ENCODE assay signal across 1 cellular context in the genomic region with DNA sequence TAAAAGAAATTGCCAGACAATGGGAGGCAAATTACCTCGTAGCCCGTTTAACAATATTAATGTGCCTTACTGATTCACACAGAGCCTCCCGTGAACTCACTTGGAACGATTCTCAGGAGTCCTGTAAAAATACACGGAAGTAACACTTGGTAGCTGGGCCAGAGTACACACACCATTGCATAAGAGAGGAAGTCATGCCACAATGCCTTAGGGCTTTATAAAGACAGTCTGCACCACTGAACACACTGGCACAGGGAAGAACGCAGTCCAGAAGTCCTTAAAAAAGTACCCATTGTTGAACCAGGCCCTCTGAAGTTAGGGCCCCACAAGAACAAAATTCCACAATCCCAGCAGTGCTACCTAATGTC.
A peak's percentile ranks its signal among the peaks of the same experiment; 100 is the strongest.
TF ChIP-seq lines count a peak whose summit lies in the region.

No MANE protein-coding gene starts in this region.

TF ChIP-seq in A549, 52 proteins besides CTCF, POLR2A, EP300 and RAD21 (continued from another document):
- TF ChIP-seq, protein P1, sequence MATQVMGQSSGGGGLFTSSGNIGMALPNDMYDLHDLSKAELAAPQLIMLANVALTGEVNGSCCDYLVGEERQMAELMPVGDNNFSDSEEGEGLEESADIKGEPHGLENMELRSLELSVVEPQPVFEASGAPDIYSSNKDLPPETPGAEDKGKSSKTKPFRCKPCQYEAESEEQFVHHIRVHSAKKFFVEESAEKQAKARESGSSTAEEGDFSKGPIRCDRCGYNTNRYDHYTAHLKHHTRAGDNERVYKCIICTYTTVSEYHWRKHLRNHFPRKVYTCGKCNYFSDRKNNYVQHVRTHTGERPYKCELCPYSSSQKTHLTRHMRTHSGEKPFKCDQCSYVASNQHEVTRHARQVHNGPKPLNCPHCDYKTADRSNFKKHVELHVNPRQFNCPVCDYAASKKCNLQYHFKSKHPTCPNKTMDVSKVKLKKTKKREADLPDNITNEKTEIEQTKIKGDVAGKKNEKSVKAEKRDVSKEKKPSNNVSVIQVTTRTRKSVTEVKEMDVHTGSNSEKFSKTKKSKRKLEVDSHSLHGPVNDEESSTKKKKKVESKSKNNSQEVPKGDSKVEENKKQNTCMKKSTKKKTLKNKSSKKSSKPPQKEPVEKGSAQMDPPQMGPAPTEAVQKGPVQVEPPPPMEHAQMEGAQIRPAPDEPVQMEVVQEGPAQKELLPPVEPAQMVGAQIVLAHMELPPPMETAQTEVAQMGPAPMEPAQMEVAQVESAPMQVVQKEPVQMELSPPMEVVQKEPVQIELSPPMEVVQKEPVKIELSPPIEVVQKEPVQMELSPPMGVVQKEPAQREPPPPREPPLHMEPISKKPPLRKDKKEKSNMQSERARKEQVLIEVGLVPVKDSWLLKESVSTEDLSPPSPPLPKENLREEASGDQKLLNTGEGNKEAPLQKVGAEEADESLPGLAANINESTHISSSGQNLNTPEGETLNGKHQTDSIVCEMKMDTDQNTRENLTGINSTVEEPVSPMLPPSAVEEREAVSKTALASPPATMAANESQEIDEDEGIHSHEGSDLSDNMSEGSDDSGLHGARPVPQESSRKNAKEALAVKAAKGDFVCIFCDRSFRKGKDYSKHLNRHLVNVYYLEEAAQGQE (IDR thresholded peaks at IDR 0.05), result no peak
- TF ChIP-seq FOXS1 (CRISPR knock-in tag; IDR thresholded peaks at IDR 0.05) (no peak), PHF8 (IDR thresholded peaks at IDR 0.05; ENCODE audit: borderline replicate concordance, low read depth) (no peak), CEBPB (IDR thresholded peaks at IDR 0.05) (peak; percentile 77 to 83), CHD2 (IDR thresholded peaks at IDR 0.05; ENCODE audit: low read length, partially characterized antibody) (no peak), HDAC2 (IDR thresholded peaks at IDR 0.05) (no peak), SREBF2 (IDR thresholded peaks at IDR 0.05) (no peak), RNF2 (IDR thresholded peaks at IDR 0.05; ENCODE audit: borderline replicate concordance, low read depth) (no peak), CBX2 (IDR thresholded peaks at IDR 0.05; ENCODE audit: borderline replicate concordance, low read depth) (no peak), RCOR1 (IDR thresholded peaks at IDR 0.05; ENCODE audit: low read depth, low read length) (no peak), NPAS2 (CRISPR knock-in tag; IDR thresholded peaks at IDR 0.05; ENCODE audit: borderline replicate concordance) (no peak), ZC3H11A (IDR thresholded peaks at IDR 0.05) (no peak)
- TF ChIP-seq, protein P2, sequence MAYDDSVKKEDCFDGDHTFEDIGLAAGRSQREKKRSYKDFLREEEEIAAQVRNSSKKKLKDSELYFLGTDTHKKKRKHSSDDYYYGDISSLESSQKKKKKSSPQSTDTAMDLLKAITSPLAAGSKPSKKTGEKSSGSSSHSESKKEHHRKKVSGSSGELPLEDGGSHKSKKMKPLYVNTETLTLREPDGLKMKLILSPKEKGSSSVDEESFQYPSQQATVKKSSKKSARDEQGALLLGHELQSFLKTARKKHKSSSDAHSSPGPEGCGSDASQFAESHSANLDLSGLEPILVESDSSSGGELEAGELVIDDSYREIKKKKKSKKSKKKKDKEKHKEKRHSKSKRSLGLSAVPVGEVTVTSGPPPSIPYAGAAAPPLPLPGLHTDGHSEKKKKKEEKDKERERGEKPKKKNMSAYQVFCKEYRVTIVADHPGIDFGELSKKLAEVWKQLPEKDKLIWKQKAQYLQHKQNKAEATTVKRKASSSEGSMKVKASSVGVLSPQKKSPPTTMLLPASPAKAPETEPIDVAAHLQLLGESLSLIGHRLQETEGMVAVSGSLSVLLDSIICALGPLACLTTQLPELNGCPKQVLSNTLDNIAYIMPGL (CRISPR knock-in tag; IDR thresholded peaks at IDR 0.05; ENCODE audit: borderline replicate concordance), result no peak
- TF ChIP-seq, protein P3, sequence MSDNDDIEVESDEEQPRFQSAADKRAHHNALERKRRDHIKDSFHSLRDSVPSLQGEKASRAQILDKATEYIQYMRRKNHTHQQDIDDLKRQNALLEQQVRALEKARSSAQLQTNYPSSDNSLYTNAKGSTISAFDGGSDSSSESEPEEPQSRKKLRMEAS (IDR thresholded peaks at IDR 0.05), result no peak
TF ChIP-seq in A549: peak in this region for 4.
